10 cellular contexts compared by ENCODE assay signal in the genomic region with DNA sequence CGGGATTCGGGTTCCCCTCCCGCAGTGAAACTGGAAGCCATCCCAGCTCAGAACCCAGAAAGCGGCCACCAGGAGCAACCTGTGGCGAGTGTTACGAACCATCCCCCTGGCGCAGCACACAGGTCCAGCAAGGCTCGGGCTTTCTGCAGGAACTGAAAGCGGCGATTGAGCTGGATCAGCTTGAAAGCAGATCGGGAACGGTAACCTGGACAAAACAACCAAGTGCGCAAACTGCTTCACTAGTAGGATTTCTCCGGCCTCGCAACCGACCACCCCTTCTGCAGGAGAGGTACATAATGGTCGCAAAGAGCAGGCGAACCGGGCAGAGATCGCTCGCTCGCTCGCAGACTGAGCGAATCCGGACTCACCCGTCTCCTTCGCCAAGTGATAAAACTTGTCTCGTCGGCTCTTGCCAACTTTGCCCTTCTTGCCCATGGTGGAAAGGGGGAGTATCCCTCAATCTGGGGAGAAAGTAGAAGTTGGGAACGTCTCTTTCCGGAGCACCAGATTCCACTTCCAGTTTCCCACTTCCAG. TPM values are rescaled to one million over a fixed set of nuclear protein-coding genes. Genes with fewer than 3 reads are reported as not detected.
DNase-seq lines count a peak whose midpoint lies in the region; ATAC-seq and TF ChIP-seq lines count a peak whose summit lies in the region.
"Had no signal": no experiment of that assay in that cellular context is flagged by ENCODE, and none has a peak within 500 bp of the region (broad histone marks: within the 10 kb centered on the region; RNA-seq: fewer than 3 reads in every experiment).

No MANE protein-coding gene starts in this region.

- no peaks in the 10 kb centered on the region for H3K4me1 Mint-ChIP-seq in Calu3 (ENCODE audit: low read depth, unreplicated experiment)
- H3K4me1 Mint-ChIP-seq in activated CD8-positive, alpha-beta T cell treated with anti-CD3 and anti-CD28 coated beads, Interleukin-2, amount 10 ng/mL, durations not matched to agents 7 days and 5 days (ENCODE audit: low read depth) = peaks cover 78% of the 10 kb centered on the region

- peak overlapping the region; percentile 63 to 96 (median 86) for H3K4me3 ChIP-seq in heart left ventricle

- peaks cover 0 to 76% (median 68%) of the 10 kb centered on the region in 9 donors for H3K36me3 ChIP-seq in heart left ventricle

- BruUV-seq in Calu3 (replicated peaks; lab: Mats Ljungman, UMichigan) = TSS peak; percentile 69

- ATAC-seq in HG02943 (IDR thresholded peaks at IDR 0.05; ENCODE audit: low read depth, unreplicated experiment) (peak; percentile 4), heart left ventricle (peak; percentile 2 to 11 (median 4)), GM18873 (IDR thresholded peaks at IDR 0.05; ENCODE audit: low FRiP score, unreplicated experiment) (no peak), HG03139 (IDR thresholded peaks at IDR 0.05; ENCODE audit: unreplicated experiment) (no peak)
- peak; percentile 14 for ATAC-seq in activated CD8-positive, alpha-beta T cell treated with anti-CD3 and anti-CD28 coated beads, Interleukin-2, amount 10 ng/mL, durations not matched to agents 7 days and 5 days

- H3K9me3 ChIP-seq in heart left ventricle = no peaks in the 10 kb centered on the region

- H3K9me3 Mint-ChIP-seq in Calu3 (ENCODE audit: low read depth, unreplicated experiment) = no peaks in the 10 kb centered on the region
- no peaks in the 10 kb centered on the region for H3K9me3 Mint-ChIP-seq in activated CD8-positive, alpha-beta T cell treated with anti-CD3 and anti-CD28 coated beads, Interleukin-2, amount 10 ng/mL, durations not matched to agents 7 days and 5 days (ENCODE audit: insufficient read depth)

- peak overlapping the region; percentile 90 to 98 (median 96) for H3K27ac ChIP-seq in heart left ventricle

- DNase-seq in Calu3 (no peak), heart left ventricle (peak in 1 of 5 donors; percentile 12), renal cortical epithelial cell (ENCODE audit: low read depth) (peak; percentile 26), NCI-H1436 (lab: John Stamatoyannopoulos, UW) (no peak)
- DNase-seq in activated CD8-positive, alpha-beta T cell treated with anti-CD3 and anti-CD28 coated beads, Interleukin-2, amount 10 ng/mL, durations not matched to agents 7 days and 5 days = no peak

- TF ChIP-seq CTCF in Calu3 (IDR thresholded peaks at IDR 0.05; ENCODE audit: unreplicated experiment) = no peak
- TF ChIP-seq CTCF in heart left ventricle (IDR thresholded peaks at IDR 0.05) = no peak

- POLR2A ChIA-PET in activated CD8-positive, alpha-beta T cell treated with anti-CD3 and anti-CD28 coated beads, Interleukin-2, amount 10 ng/mL, durations not matched to agents 7 days and 5 days (lab: Charles Lee) = interaction anchor here (0.6 to 11.3 kb wide), 6 partner anchors 14 to 129 kb away, joined by 3 to 124 read pairs (median 10); partner anchors contain the start of genes CCDC47, DDX42 and SMARCD2

- H3K4me1 ChIP-seq in heart left ventricle = peaks cover 2 to 36% (median 25%) of the 10 kb centered on the region in 12 donors

- peak overlapping the region; percentile 97 for H3K27ac Mint-ChIP-seq in Calu3 (ENCODE audit: unreplicated experiment)
- H3K27ac Mint-ChIP-seq in activated CD8-positive, alpha-beta T cell treated with anti-CD3 and anti-CD28 coated beads, Interleukin-2, amount 10 ng/mL, durations not matched to agents 7 days and 5 days = peak overlapping the region; percentile 100

- H3K4me3 Mint-ChIP-seq in Calu3 (ENCODE audit: low read depth, unreplicated experiment) = peak overlapping the region; percentile 99
- H3K4me3 Mint-ChIP-seq in activated CD8-positive, alpha-beta T cell treated with anti-CD3 and anti-CD28 coated beads, Interleukin-2, amount 10 ng/mL, durations not matched to agents 7 days and 5 days = peak overlapping the region; percentile 97

- no peaks in the 10 kb centered on the region for H3K27me3 ChIP-seq in heart left ventricle

- peaks cover 68% of the 10 kb centered on the region for H3K36me3 Mint-ChIP-seq in Calu3 (ENCODE audit: insufficient read depth, unreplicated experiment)
- H3K36me3 Mint-ChIP-seq in activated CD8-positive, alpha-beta T cell treated with anti-CD3 and anti-CD28 coated beads, Interleukin-2, amount 10 ng/mL, durations not matched to agents 7 days and 5 days (ENCODE audit: low read depth) = peaks cover 86% of the 10 kb centered on the region

- CTCF ChIA-PET in Calu3 (lab: Charles Lee) = interaction anchor here (0.7 to 1.1 kb wide), 3 partner anchors 15 to 453 kb away, joined by 3 to 5 read pairs (median 4); partner anchors contain the start of genes CCDC47 and DDX42
- CTCF ChIA-PET in activated CD8-positive, alpha-beta T cell treated with anti-CD3 and anti-CD28 coated beads, Interleukin-2, amount 10 ng/mL, durations not matched to agents 7 days and 5 days (lab: Charles Lee) = interaction anchor here (0.8 to 2.8 kb wide), 6 partner anchors 8 to 53 kb away, joined by 3 to 11 read pairs (median 8); partner anchors contain the start of genes CCDC47 and DDX42

- 0 to 1% (median 0%) methylated on average over 28 to 31 of the region's 31 CpGs for WGBS in heart left ventricle, 4 donors

- intact Hi-C loops in Calu3 (cut with micrococcal nuclease; ENCODE audit: unreplicated experiment) (no loop called here), heart left ventricle (cut with DNase I) (loop anchor here in 6 of 10 donors (1.0 to 10.0 kb wide), 5 partner anchors 16 to 678 kb away; partner anchors contain the start of genes CCDC47 (in 3 of the 6), DDX42 (in 3 of the 6), SMARCD2 (in 3 of the 6) and CEP95 (in 1 of the 6))

- no peak for TF ChIP-seq POLR2A in heart left ventricle (IDR thresholded peaks at IDR 0.05)

- no peaks in the 10 kb centered on the region for H3K27me3 Mint-ChIP-seq in Calu3 (ENCODE audit: unreplicated experiment)
- H3K27me3 Mint-ChIP-seq in activated CD8-positive, alpha-beta T cell treated with anti-CD3 and anti-CD28 coated beads, Interleukin-2, amount 10 ng/mL, durations not matched to agents 7 days and 5 days (ENCODE audit: low read depth) = no peaks in the 10 kb centered on the region

RNA-seq across cellular contexts. Expression of gene PSMC5, which starts 0.7 kb away (rescaled TPM):
- total RNA-seq in Calu3 (2022) (91.4 and 95.1 TPM in 2 replicates), heart left ventricle (100 to 1,000 TPM in 7 of 9 donors, 10 to 100 TPM in 2; 64.7 to 143 (median 113) TPM), renal cortical epithelial cell (37.0 and 132 TPM in 2 replicates)
- total RNA-seq in activated CD8-positive, alpha-beta T cell treated with anti-CD3 and anti-CD28 coated beads, Interleukin-2, amount 10 ng/mL, durations not matched to agents 7 days and 5 days = 100 to 1,000 TPM; 176 to 179 TPM
- polyA plus RNA-seq in heart left ventricle = 100 to 1,000 TPM; 164 to 189 TPM

RNA-seq across cellular contexts. Expression of gene FTSJ3, which starts 0.9 kb away (rescaled TPM):
- total RNA-seq in Calu3 (2022) (43.3 and 46.0 TPM in 2 replicates), heart left ventricle (10 to 100 TPM; 22.1 to 46.5 (median 25.7) TPM), renal cortical epithelial cell (76.1 and 100 TPM in 2 replicates)
- total RNA-seq in activated CD8-positive, alpha-beta T cell treated with anti-CD3 and anti-CD28 coated beads, Interleukin-2, amount 10 ng/mL, durations not matched to agents 7 days and 5 days = 10 to 100 TPM; 58.7 to 62.2 TPM
- polyA plus RNA-seq in heart left ventricle = 10 to 100 TPM; 12.5 to 44.6 TPM

RNA-seq across cellular contexts. Expression of gene SMARCD2, which starts 15.9 kb away (rescaled TPM):
- 46.7 and 50.6 TPM in 2 replicates for total RNA-seq in Calu3 (2022)
- 100 to 1,000 TPM; 130 to 136 TPM for total RNA-seq in activated CD8-positive, alpha-beta T cell treated with anti-CD3 and anti-CD28 coated beads, Interleukin-2, amount 10 ng/mL, durations not matched to agents 7 days and 5 days
- 10 to 100 TPM; 11.3 to 40.9 (median 24.1) TPM for total RNA-seq in heart left ventricle
- 10 to 100 TPM; 16.5 to 26.9 TPM for polyA plus RNA-seq in heart left ventricle
- 65.2 and 96.2 TPM in 2 replicates for total RNA-seq in renal cortical epithelial cell

RNA-seq across cellular contexts. Expression of gene CSH2, which starts 46.9 kb away (rescaled TPM):
- total RNA-seq in Calu3 (2022) (not detected in 2 replicates), heart left ventricle (not detected), renal cortical epithelial cell (not detected in 2 replicates)
- not detected for total RNA-seq in activated CD8-positive, alpha-beta T cell treated with anti-CD3 and anti-CD28 coated beads, Interleukin-2, amount 10 ng/mL, durations not matched to agents 7 days and 5 days
- polyA plus RNA-seq in heart left ventricle = not detected
- total RNA-seq: subcutaneous adipose tissue; T-helper 2 cell treated with Interferon-gamma antibody and Interleukin-4, amounts not matched to agents 100 ng/mL and 5 ng/mL, for 36 hours had no signal

RNA-seq across cellular contexts. Expression of gene DDX42, which starts 52.6 kb away (rescaled TPM):
- total RNA-seq in Calu3 (2022) = 87.8 and 99.5 TPM in 2 replicates
- total RNA-seq in activated CD8-positive, alpha-beta T cell treated with anti-CD3 and anti-CD28 coated beads, Interleukin-2, amount 10 ng/mL, durations not matched to agents 7 days and 5 days = 100 to 1,000 TPM; 106 to 116 TPM
- 10 to 100 TPM; 30.1 to 75.0 (median 61.0) TPM for total RNA-seq in heart left ventricle
- polyA plus RNA-seq in heart left ventricle = 10 to 100 TPM; 34.4 to 44.8 TPM
- total RNA-seq in renal cortical epithelial cell = 45.0 and 135 TPM in 2 replicates

Comparison
In these comparisons a context has a peak if more than half of its experiments do, and no peak if none do; other contexts are left out.
1. ATAC-seq: peak in HG02943 (single experiment), activated CD8-positive, alpha-beta T cell treated with anti-CD3 and anti-CD28 coated beads, Interleukin-2, amount 10 ng/mL, durations not matched to agents 7 days and 5 days (single experiment) and heart left ventricle (4 of 4); none in GM18873 (single experiment) and HG03139 (single experiment).